Comparison of ENCODE assay signal across 29 cellular contexts in the genomic region with DNA sequence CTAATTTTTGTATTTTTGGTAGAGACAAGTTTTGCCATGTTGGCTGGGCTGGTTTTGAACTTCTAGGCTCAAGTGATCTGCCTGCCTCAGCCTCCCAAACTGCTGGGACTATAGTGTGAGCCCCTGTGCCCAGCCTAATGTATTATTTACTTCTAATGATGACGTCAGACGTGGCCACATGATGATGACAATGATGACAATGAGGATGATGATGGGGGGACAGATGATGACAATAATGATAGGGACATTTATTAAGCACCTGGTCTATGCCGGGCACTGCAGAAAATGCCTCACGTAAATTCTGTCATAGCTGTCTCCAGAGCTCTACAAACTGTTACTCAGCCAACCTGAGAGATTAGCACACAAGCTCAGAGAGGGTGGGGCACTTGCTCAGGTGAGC.
"Had no signal": no experiment of that assay in that cellular context is flagged by ENCODE, and none has a peak within 500 bp of the region (broad histone marks: within the 10 kb centered on the region; RNA-seq: fewer than 3 reads in every experiment).

No MANE protein-coding gene starts in this region.

- ATAC-seq: effector memory CD8-positive, alpha-beta T cell; esophagus mucosa; foreskin keratinocyte; gastrocnemius medialis; gastroesophageal sphincter; heart left ventricle; heart right ventricle had no signal

- DNase-seq: colonic mucosa; cortex of kidney; dermis blood vessel endothelial cell; dorsolateral prefrontal cortex; effector CD4-positive, alpha-beta T cell; effector CD8-positive, alpha-beta T cell; effector memory CD4-positive, alpha-beta T cell; effector memory CD8-positive, alpha-beta T cell; endodermal cell; erythroblast; esophagus squamous epithelium; foreskin fibroblast; foreskin keratinocyte; foreskin melanocyte; gastrocnemius medialis; glutamatergic neuron; head of caudate nucleus; heart right ventricle had no signal

- FAIRE-seq: endometrium, endothelial cell of umbilical vein, frontal cortex had no signal

- H3K36me3 ChIP-seq: colonic mucosa, esophagus muscularis mucosa, esophagus squamous epithelium, gastrocnemius medialis, gastroesophageal sphincter, heart left ventricle, heart right ventricle had no signal

- H3K4me1 ChIP-seq: colonic mucosa, esophagus squamous epithelium, foreskin keratinocyte, gastrocnemius medialis, gastroesophageal sphincter, heart left ventricle had no signal

- H3K27ac ChIP-seq: colonic mucosa, coronary artery, dorsolateral prefrontal cortex, epithelial cell of prostate, esophagus muscularis mucosa, esophagus squamous epithelium, foreskin keratinocyte, gastrocnemius medialis, gastroesophageal sphincter, heart left ventricle, heart right ventricle, hepatocyte had no signal

- H3K9me3 Mint-ChIP-seq: dendritic cell treated with granulocyte-macrophage colony-stimulating factor and Interleukin-4, amounts not matched to agents 40 ng/mL and 50 ng/mL, for 4 days; effector memory CD8-positive, alpha-beta T cell had no signal

- H3K27me3 Mint-ChIP-seq: dendritic cell treated with granulocyte-macrophage colony-stimulating factor and Interleukin-4, amounts not matched to agents 40 ng/mL and 50 ng/mL, for 4 days had no signal

- H3K27me3 ChIP-seq: colonic mucosa, foreskin keratinocyte, hepatocyte had no signal

- H3K4me3 ChIP-seq: colonic mucosa, coronary artery, dorsolateral prefrontal cortex, esophagus muscularis mucosa, esophagus squamous epithelium, gastrocnemius medialis, gastroesophageal sphincter, heart left ventricle, heart right ventricle, hepatocyte had no signal

- H3K79me2 ChIP-seq: hepatocyte had no signal

- H2AFZ ChIP-seq: hepatocyte had no signal

- H3K4me3 Mint-ChIP-seq: dendritic cell treated with granulocyte-macrophage colony-stimulating factor and Interleukin-4, amounts not matched to agents 40 ng/mL and 50 ng/mL, for 4 days; effector memory CD8-positive, alpha-beta T cell; endodermal cell had no signal

- H3K4me2 ChIP-seq: hepatocyte had no signal

- H3K9me3 ChIP-seq: colonic mucosa, esophagus muscularis mucosa, esophagus squamous epithelium, gastrocnemius medialis had no signal

- H3K4me1 Mint-ChIP-seq: endodermal cell had no signal

- H3K27ac Mint-ChIP-seq: dendritic cell treated with granulocyte-macrophage colony-stimulating factor and Interleukin-4, amounts not matched to agents 40 ng/mL and 50 ng/mL, for 4 days; effector memory CD8-positive, alpha-beta T cell; endodermal cell had no signal
